Comparison of ENCODE assay signal across 29 cellular contexts in genomic region chr14:75553761-75554160, GRCh38. TPM values are rescaled to one million over a fixed set of nuclear protein-coding genes. Genes with fewer than 3 reads are reported as not detected.
"Had no signal": no experiment of that assay in that cellular context is flagged by ENCODE, and none has a peak within 500 bp of the region (broad histone marks: within the 10 kb centered on the region; RNA-seq: fewer than 3 reads in every experiment).

No MANE protein-coding gene starts in this region.

- H3K4me1 ChIP-seq: breast epithelium, left ventricle myocardium inferior, pancreas, prostate gland, stomach, thyroid gland had no signal

- H3K36me3 ChIP-seq: breast epithelium, esophagus muscularis mucosa, left ventricle myocardium inferior, pancreas, prostate gland, sigmoid colon, stomach, thyroid gland had no signal

- H3K27ac ChIP-seq: breast epithelium, esophagus muscularis mucosa, left ventricle myocardium inferior, pancreas, prostate gland, stomach, thyroid gland had no signal

- H3K4me3 ChIP-seq: breast epithelium, esophagus muscularis mucosa, left ventricle myocardium inferior, lung, pancreas, prostate gland, sigmoid colon, stomach, thyroid gland had no signal

- H3K27ac Mint-ChIP-seq: activated B cell treated with CpG ODN at 0.5 μM for 24 hours; activated CD8-positive, alpha-beta memory T cell treated with anti-CD3 and anti-CD28 coated beads, Interleukin-2, amount 10 ng/mL, durations not matched to agents 7 days and 5 days; activated CD8-positive, alpha-beta T cell treated with anti-CD3 and anti-CD28 coated beads, Interleukin-2, amount 10 ng/mL, durations not matched to agents 7 days and 5 days; T-helper 2 cell treated with Interferon-gamma antibody and Interleukin-4, amounts not matched to agents 5 μg/mL and 100 μg/mL, for 36 hours had no signal

- H3K27me3 ChIP-seq: breast epithelium, esophagus muscularis mucosa, pancreas, sigmoid colon, stomach, thyroid gland had no signal

- ATAC-seq: activated CD8-positive, alpha-beta memory T cell treated with anti-CD3 and anti-CD28 coated beads, Interleukin-2, amount 10 ng/mL, durations not matched to agents 7 days and 5 days; activated CD8-positive, alpha-beta T cell treated with anti-CD3 and anti-CD28 coated beads, Interleukin-2, amount 10 ng/mL, durations not matched to agents 7 days and 5 days; activated naive CD4-positive, alpha-beta T cell treated with anti-CD3 and anti-CD28 coated beads, Interleukin-2, amount 50 U/mL, for 72 hours; pancreas; stimulated activated naive B cell treated with anti-CD40 and anti-IgM and Interleukin-4, amounts not matched to agents 10 μg/mL and 1 μg/mL and 100 μg/mL, for 72 hours had no signal

- H3K9me3 Mint-ChIP-seq: activated B cell treated with CpG ODN at 0.5 μM for 24 hours had no signal

- DNase-seq: activated B cell treated with CpG ODN at 0.5 μM for 24 hours; activated CD4-positive, alpha-beta T cell treated with anti-CD3 and anti-CD28 coated beads, Interleukin-2, amount 50 U/mL, for 1 hour; activated CD8-positive, alpha-beta memory T cell treated with anti-CD3 and anti-CD28 coated beads, Interleukin-2, amount 10 ng/mL, durations not matched to agents 7 days and 5 days; activated CD8-positive, alpha-beta T cell treated with anti-CD3 and anti-CD28 coated beads, Interleukin-2, amount 10 ng/mL, durations not matched to agents 7 days and 5 days; activated naive CD4-positive, alpha-beta T cell; activated T-cell treated with anti-CD3 and anti-CD28 coated beads, Interleukin-2, amount 50 U/mL, for 48 hours; central memory CD4-positive, alpha-beta T cell; foreskin melanocyte; left ventricle myocardium inferior; naive B cell; nucleus accumbens; pancreas; sigmoid colon; small intestine; stimulated activated CD4-positive, alpha-beta T cell treated with anti-CD3 and anti-CD28 coated beads, Interleukin-1b, Interleukin-23, amount 100 ng/mL, for 48 hours; stimulated activated CD4-positive, alpha-beta T cell treated with anti-CD3 and anti-CD28 coated beads, Interleukin-4, amount 100 ng/mL, for 4 hours; stimulated activated CD8-positive, alpha-beta memory T cell treated with anti-CD3 and anti-CD28 coated beads, Interleukin-4, amount 100 ng/mL, for 48 hours; stimulated activated naive B cell treated with anti-CD40 and anti-IgM and Interleukin-4, amounts not matched to agents 10 μg/mL and 1 μg/mL and 100 μg/mL, for 72 hours; stomach; T-helper 1 cell; thyroid gland had no signal

- H3K27me3 Mint-ChIP-seq: activated B cell treated with CpG ODN at 0.5 μM for 24 hours; activated CD8-positive, alpha-beta memory T cell treated with anti-CD3 and anti-CD28 coated beads, Interleukin-2, amount 10 ng/mL, durations not matched to agents 7 days and 5 days; stimulated activated naive B cell treated with anti-CD40 and anti-IgM and Interleukin-4, amounts not matched to agents 10 μg/mL and 1 μg/mL and 100 μg/mL, for 72 hours had no signal

- H3K4me1 Mint-ChIP-seq: neural crest cell had no signal

- H3K4me3 Mint-ChIP-seq: activated B cell treated with CpG ODN at 0.5 μM for 24 hours; activated CD8-positive, alpha-beta memory T cell treated with anti-CD3 and anti-CD28 coated beads, Interleukin-2, amount 10 ng/mL, durations not matched to agents 7 days and 5 days; activated CD8-positive, alpha-beta T cell treated with anti-CD3 and anti-CD28 coated beads, Interleukin-2, amount 10 ng/mL, durations not matched to agents 7 days and 5 days; naive B cell; neural crest cell; stimulated activated naive B cell treated with anti-CD40 and anti-IgM and Interleukin-4, amounts not matched to agents 10 μg/mL and 1 μg/mL and 100 μg/mL, for 72 hours; T-helper 2 cell treated with Interferon-gamma antibody and Interleukin-4, amounts not matched to agents 5 μg/mL and 100 μg/mL, for 36 hours had no signal

RNA-seq across cellular contexts. Expression of gene BATF, which starts 31.5 kb away (rescaled TPM):
- total RNA-seq: endothelial cell of umbilical vein, neural crest cell had no signal
